1 cellular context compared by ENCODE assay signal in genomic region chr10:24908793-24909423, GRCh38.
TF ChIP-seq lines count a peak whose summit lies in the region.

No MANE protein-coding gene starts in this region.

TF ChIP-seq in WTC11, 78 proteins besides CTCF, POLR2A, EP300 and RAD21 (continued from another document):
- TF ChIP-seq FOXP4 (CRISPR knock-in tag; IDR thresholded peaks at IDR 0.05) (no peak), ATF1 (CRISPR knock-in tag; IDR thresholded peaks at IDR 0.05) (no peak), GABPB1 (CRISPR knock-in tag; IDR thresholded peaks at IDR 0.05) (no peak), RORB (CRISPR knock-in tag; IDR thresholded peaks at IDR 0.05) (no peak), MAX (CRISPR knock-in tag; IDR thresholded peaks at IDR 0.05) (no peak), GRHL2 (CRISPR knock-in tag; IDR thresholded peaks at IDR 0.05; ENCODE audit: insufficient replicate concordance, severe bottlenecking) (no peak)
